ENCODE assay signal across 12 cellular contexts in genomic region chr2:217941886-217942728, GRCh38.
DNase-seq lines count a peak whose midpoint lies in the region; ATAC-seq and TF ChIP-seq lines count a peak whose summit lies in the region.
"Had no signal": no experiment of that assay in that cellular context is flagged by ENCODE, and none has a peak within 500 bp of the region (broad histone marks: within the 10 kb centered on the region; RNA-seq: fewer than 3 reads in every experiment).

No MANE protein-coding gene starts in this region.

- H3K27me3 ChIP-seq in dorsolateral prefrontal cortex (no peaks in the 10 kb centered on the region), thoracic aorta (replicated peaks; ENCODE audit: insufficient read depth) (no peaks in the 10 kb centered on the region)

- DNase-seq in NCI-H510A (lab: John Stamatoyannopoulos, UW) (peak; percentile 75), dorsolateral prefrontal cortex (peak in 1 of 10 donors; percentile 43), mucosa of descending colon (peak in 2 of 3 donors; percentile 24 to 39), thoracic aorta (ENCODE audit: low spot score) (no peak), NCI-H2171 (lab: John Stamatoyannopoulos, UW) (no peak)
- no peak for DNase-seq in activated naive CD4-positive, alpha-beta T cell (lab: John Stamatoyannopoulos, UW)
- DNase-seq: DND-41; NCI-H82; stimulated activated CD8-positive, alpha-beta memory T cell treated with anti-CD3 and anti-CD28 coated beads, Interleukin-4, amount 100 ng/mL, for 48 hours; T-helper 17 cell had no signal

- intact Hi-C loops in dorsolateral prefrontal cortex (cut with DNase I): loop anchor here in 1 of 2 donors (5.0 kb wide), 2 partner anchors 35 to 55 kb away; no protein-coding TSS in a partner anchor
- intact Hi-C loops in mucosa of descending colon (cut with DNase I, micrococcal nuclease): no loop called here

- H3K4me1 ChIP-seq in mucosa of descending colon (ENCODE audit: low read depth): peaks cover 2% of the 10 kb centered on the region
- H3K4me1 ChIP-seq in thoracic aorta (ENCODE audit: control insufficient read depth in 1 of 2, low read depth in 2 of 2): peaks cover 3 to 52% of the 10 kb centered on the region in 2 donors

- ATAC-seq in mucosa of descending colon (no peak), thoracic aorta (ENCODE audit: insufficient number of reproducible peaks, low FRiP score, low read depth) (no peak), HG03280 (IDR thresholded peaks at IDR 0.05; ENCODE audit: unreplicated experiment) (no peak)
- ATAC-seq: T-helper 17 cell had no signal

- H3K36me3 ChIP-seq in mucosa of descending colon (ENCODE audit: low read depth) (no peaks in the 10 kb centered on the region), thoracic aorta (peaks cover 16% of the 10 kb centered on the region)

- H3K27ac ChIP-seq in dorsolateral prefrontal cortex (peak overlapping the region in 46 of 59 donors; percentile 17 to 91 (median 78)), thoracic aorta (peak overlapping the region; percentile 99 to 100)
- H3K27ac ChIP-seq: KMS-11 had no signal

- H3K9me3 ChIP-seq in mucosa of descending colon (no peaks in the 10 kb centered on the region), thoracic aorta (no peaks in the 10 kb centered on the region)

- TF ChIP-seq CTCF in dorsolateral prefrontal cortex (IDR thresholded peaks at IDR 0.05 in 54 of 56, conservative IDR thresholded peaks at IDR 0.05 in 2 of 56; ENCODE audit: low read depth in 1 of 56, partially characterized antibody in 56 of 56) (no peak), mucosa of descending colon (IDR thresholded peaks at IDR 0.05) (no peak), thoracic aorta (IDR thresholded peaks at IDR 0.05) (no peak)

- H3K4me3 ChIP-seq in dorsolateral prefrontal cortex (peak overlapping the region; percentile 26 to 88 (median 68)), mucosa of descending colon (no peak overlapping the region), thoracic aorta (peak overlapping the region; percentile 82)

Comparison
In these comparisons a context has a peak if more than half of its experiments do, and no peak if none do; other contexts are left out.
1. DNase-seq: peak in NCI-H510A (single experiment) and mucosa of descending colon (2 of 3); none in thoracic aorta (single experiment), NCI-H2171 (single experiment) and activated naive CD4-positive, alpha-beta T cell (0 of 4).